12 cellular contexts compared by ENCODE assay signal in genomic region chr10:13439313-13439712, GRCh38.
DNase-seq lines count a peak whose midpoint lies in the region; ATAC-seq and TF ChIP-seq lines count a peak whose summit lies in the region.
"Had no signal": no experiment of that assay in that cellular context is flagged by ENCODE, and none has a peak within 500 bp of the region (broad histone marks: within the 10 kb centered on the region; RNA-seq: fewer than 3 reads in every experiment).

No MANE protein-coding gene starts in this region.

- no peaks in the 10 kb centered on the region for H3K36me3 Mint-ChIP-seq in activated CD8-positive, alpha-beta T cell treated with anti-CD3 and anti-CD28 coated beads for 36 hours (ENCODE audit: low read depth)
- no peaks in the 10 kb centered on the region for H3K36me3 Mint-ChIP-seq in activated CD8-positive, alpha-beta T cell treated with anti-CD3 and anti-CD28 coated beads, Interleukin-2, amount 10 ng/mL, durations not matched to agents 7 days and 5 days (ENCODE audit: low read depth)
- H3K36me3 Mint-ChIP-seq in activated T-cell treated with anti-CD3 and anti-CD28 coated beads, Interleukin-2, amount 50 U/mL, for 72 hours (ENCODE audit: insufficient read depth in 2 of 2), result no peaks in the 10 kb centered on the region

- ATAC-seq in activated CD8-positive, alpha-beta T cell treated with anti-CD3 and anti-CD28 coated beads for 36 hours, result no peak
- ATAC-seq in activated CD8-positive, alpha-beta T cell treated with anti-CD3 and anti-CD28 coated beads, Interleukin-2, amount 10 ng/mL, durations not matched to agents 7 days and 5 days, result no peak
- no peak for ATAC-seq in activated T-cell treated with anti-CD3 and anti-CD28 coated beads, Interleukin-2, amount 50 U/mL, for 72 hours (replicated peaks in 1 of 2)
- ATAC-seq in HG02885 (IDR thresholded peaks at IDR 0.05; ENCODE audit: poor library complexity, unreplicated experiment), result no peak

- H3K4me1 ChIP-seq in skeletal muscle satellite cell (ENCODE audit: control insufficient read depth, insufficient read depth, low read length), result peaks cover 9% of the 10 kb centered on the region

- TF ChIP-seq CTCF in activated CD8-positive, alpha-beta T cell treated with anti-CD3 and anti-CD28 coated beads for 36 hours (IDR thresholded peaks at IDR 0.05), result no peak
- no peak for TF ChIP-seq CTCF in lower leg skin (IDR thresholded peaks at IDR 0.05)

- peak overlapping the region; percentile 20 for H3K4me3 Mint-ChIP-seq in activated CD8-positive, alpha-beta T cell treated with anti-CD3 and anti-CD28 coated beads for 36 hours
- H3K4me3 Mint-ChIP-seq in activated CD8-positive, alpha-beta T cell treated with anti-CD3 and anti-CD28 coated beads, Interleukin-2, amount 10 ng/mL, durations not matched to agents 7 days and 5 days, result no peak overlapping the region
- peak overlapping the region; percentile 76 to 82 for H3K4me3 Mint-ChIP-seq in activated T-cell treated with anti-CD3 and anti-CD28 coated beads, Interleukin-2, amount 50 U/mL, for 72 hours

- no peaks in the 10 kb centered on the region for H3K9me3 Mint-ChIP-seq in activated CD8-positive, alpha-beta T cell treated with anti-CD3 and anti-CD28 coated beads for 36 hours
- no peaks in the 10 kb centered on the region for H3K9me3 Mint-ChIP-seq in activated CD8-positive, alpha-beta T cell treated with anti-CD3 and anti-CD28 coated beads, Interleukin-2, amount 10 ng/mL, durations not matched to agents 7 days and 5 days (ENCODE audit: insufficient read depth)
- no peaks in the 10 kb centered on the region for H3K9me3 Mint-ChIP-seq in activated T-cell treated with anti-CD3 and anti-CD28 coated beads, Interleukin-2, amount 50 U/mL, for 72 hours

- H3K27ac Mint-ChIP-seq in activated CD8-positive, alpha-beta T cell treated with anti-CD3 and anti-CD28 coated beads for 36 hours, result no peak overlapping the region
- H3K27ac Mint-ChIP-seq in activated CD8-positive, alpha-beta T cell treated with anti-CD3 and anti-CD28 coated beads, Interleukin-2, amount 10 ng/mL, durations not matched to agents 7 days and 5 days, result no peak overlapping the region
- H3K27ac Mint-ChIP-seq in activated T-cell treated with anti-CD3 and anti-CD28 coated beads, Interleukin-2, amount 50 U/mL, for 72 hours, result no peak overlapping the region

- H3K4me2 ChIP-seq in skeletal muscle satellite cell (ENCODE audit: low read length), result peak overlapping the region; percentile 82

- H3K36me3 ChIP-seq in skeletal muscle satellite cell (ENCODE audit: insufficient read depth, low read length), result no peaks in the 10 kb centered on the region

- CTCF ChIA-PET in activated CD8-positive, alpha-beta T cell treated with anti-CD3 and anti-CD28 coated beads for 36 hours (lab: Charles Lee), result interaction anchor here (1.0 to 12.6 kb wide), 13 partner anchors 8 to 98 kb away, joined by 4 to 168 read pairs (median 9); no protein-coding TSS in a partner anchor
- CTCF ChIA-PET in activated CD8-positive, alpha-beta T cell treated with anti-CD3 and anti-CD28 coated beads, Interleukin-2, amount 10 ng/mL, durations not matched to agents 7 days and 5 days (lab: Charles Lee), result interaction anchor here (1.1 to 6.2 kb wide), 12 partner anchors 10 to 278 kb away, joined by 3 to 66 read pairs (median 6); partner anchors contain the start of gene MCM10

- peak overlapping the region; percentile 48; the same call in 1 of the 2 replicates for H3K4me3 ChIP-seq in iPS-18c (ENCODE audit: insufficient read depth, low read depth, low read length)
- H3K4me3 ChIP-seq in skeletal muscle satellite cell (ENCODE audit: low read length), result peak overlapping the region; percentile 55
- H3K4me3 ChIP-seq in lower leg skin (ENCODE audit: low read depth, poor library complexity, severe bottlenecking), result no peak overlapping the region

- intact Hi-C loops in activated CD8-positive, alpha-beta T cell treated with anti-CD3 and anti-CD28 coated beads for 36 hours (cut with micrococcal nuclease), result loop anchor here (2.0 kb wide), 1 partner anchor 67 kb away; no protein-coding TSS in a partner anchor
- intact Hi-C loops in lower leg skin (cut with DNase I; ENCODE audit: low total_unique reads) (loop anchor here (10.0 kb wide), 1 partner anchor 65 kb away; no protein-coding TSS in a partner anchor), posterior vena cava (cut with DNase I) (no loop called here)

- H3K9me3 ChIP-seq in iPS-18c (ENCODE audit: control insufficient read depth, insufficient read depth, low read length) (no peaks in the 10 kb centered on the region), skeletal muscle satellite cell (replicated peaks; ENCODE audit: low read length) (no peaks in the 10 kb centered on the region)

- no peak overlapping the region for H3K9ac ChIP-seq in skeletal muscle satellite cell (ENCODE audit: low read depth, low read length)

- TF ChIP-seq POLR2A in lower leg skin (IDR thresholded peaks at IDR 0.05), result no peak

- peaks cover 47% of the 10 kb centered on the region for H3K27me3 ChIP-seq in skeletal muscle satellite cell (ENCODE audit: control insufficient read depth, insufficient read depth, low read length)

- peaks cover 11% of the 10 kb centered on the region for H3K4me1 Mint-ChIP-seq in activated CD8-positive, alpha-beta T cell treated with anti-CD3 and anti-CD28 coated beads for 36 hours (ENCODE audit: low read depth)
- H3K4me1 Mint-ChIP-seq in activated CD8-positive, alpha-beta T cell treated with anti-CD3 and anti-CD28 coated beads, Interleukin-2, amount 10 ng/mL, durations not matched to agents 7 days and 5 days (ENCODE audit: low read depth), result peaks cover 9% of the 10 kb centered on the region
- peaks cover 14% of the 10 kb centered on the region for H3K4me1 Mint-ChIP-seq in activated T-cell treated with anti-CD3 and anti-CD28 coated beads, Interleukin-2, amount 50 U/mL, for 72 hours (ENCODE audit: low read depth)

- 34 to 42% methylated on average over 6 of the region's 6 CpGs for WGBS in lower leg skin, 2 donors

- POLR2A ChIA-PET in activated CD8-positive, alpha-beta T cell treated with anti-CD3 and anti-CD28 coated beads for 36 hours (lab: Charles Lee), result interaction anchor here (1.1 kb wide), 1 partner anchor 18 kb away, joined by 3 read pairs; no protein-coding TSS in a partner anchor
- POLR2A ChIA-PET in activated CD8-positive, alpha-beta T cell treated with anti-CD3 and anti-CD28 coated beads, Interleukin-2, amount 10 ng/mL, durations not matched to agents 7 days and 5 days (lab: Charles Lee), result interaction anchor here (0.6 kb wide), 1 partner anchor 148 kb away, joined by 3 read pairs; no protein-coding TSS in a partner anchor

- peaks cover 43% of the 10 kb centered on the region for H3K27me3 Mint-ChIP-seq in activated CD8-positive, alpha-beta T cell treated with anti-CD3 and anti-CD28 coated beads for 36 hours
- peaks cover 35% of the 10 kb centered on the region for H3K27me3 Mint-ChIP-seq in activated CD8-positive, alpha-beta T cell treated with anti-CD3 and anti-CD28 coated beads, Interleukin-2, amount 10 ng/mL, durations not matched to agents 7 days and 5 days (ENCODE audit: low read depth)
- H3K27me3 Mint-ChIP-seq in activated T-cell treated with anti-CD3 and anti-CD28 coated beads, Interleukin-2, amount 50 U/mL, for 72 hours (ENCODE audit: low read depth), result peaks cover 45% of the 10 kb centered on the region

- DNase-seq in activated CD8-positive, alpha-beta T cell treated with anti-CD3 and anti-CD28 coated beads for 36 hours, result no peak
- no peak for DNase-seq in activated CD8-positive, alpha-beta T cell treated with anti-CD3 and anti-CD28 coated beads, Interleukin-2, amount 10 ng/mL, durations not matched to agents 7 days and 5 days
- DNase-seq in activated T-cell treated with anti-CD3 and anti-CD28 coated beads, Interleukin-2, amount 50 U/mL, for 72 hours, result no peak
- DNase-seq in lower leg skin (ENCODE audit: low spot score in 2 of 2) (no peak), posterior vena cava (ENCODE audit: low spot score) (no peak)
- DNase-seq: activated effector memory CD4-positive, alpha-beta T cell treated with Interleukin-2 at 50 U/mL for 16 hours; cortex of kidney; NCI-H2107; T1000 had no signal

Comparison
In these comparisons a context has a peak if more than half of its experiments do, and no peak if none do; other contexts are left out.
1. intact Hi-C loops: an anchor here in activated CD8-positive, alpha-beta T cell treated with anti-CD3 and anti-CD28 coated beads for 36 hours (2.0 kb wide) and lower leg skin (10.0 kb wide); none called in posterior vena cava.